Comparison of ENCODE assay signal across 8 cellular contexts in the genomic region with DNA sequence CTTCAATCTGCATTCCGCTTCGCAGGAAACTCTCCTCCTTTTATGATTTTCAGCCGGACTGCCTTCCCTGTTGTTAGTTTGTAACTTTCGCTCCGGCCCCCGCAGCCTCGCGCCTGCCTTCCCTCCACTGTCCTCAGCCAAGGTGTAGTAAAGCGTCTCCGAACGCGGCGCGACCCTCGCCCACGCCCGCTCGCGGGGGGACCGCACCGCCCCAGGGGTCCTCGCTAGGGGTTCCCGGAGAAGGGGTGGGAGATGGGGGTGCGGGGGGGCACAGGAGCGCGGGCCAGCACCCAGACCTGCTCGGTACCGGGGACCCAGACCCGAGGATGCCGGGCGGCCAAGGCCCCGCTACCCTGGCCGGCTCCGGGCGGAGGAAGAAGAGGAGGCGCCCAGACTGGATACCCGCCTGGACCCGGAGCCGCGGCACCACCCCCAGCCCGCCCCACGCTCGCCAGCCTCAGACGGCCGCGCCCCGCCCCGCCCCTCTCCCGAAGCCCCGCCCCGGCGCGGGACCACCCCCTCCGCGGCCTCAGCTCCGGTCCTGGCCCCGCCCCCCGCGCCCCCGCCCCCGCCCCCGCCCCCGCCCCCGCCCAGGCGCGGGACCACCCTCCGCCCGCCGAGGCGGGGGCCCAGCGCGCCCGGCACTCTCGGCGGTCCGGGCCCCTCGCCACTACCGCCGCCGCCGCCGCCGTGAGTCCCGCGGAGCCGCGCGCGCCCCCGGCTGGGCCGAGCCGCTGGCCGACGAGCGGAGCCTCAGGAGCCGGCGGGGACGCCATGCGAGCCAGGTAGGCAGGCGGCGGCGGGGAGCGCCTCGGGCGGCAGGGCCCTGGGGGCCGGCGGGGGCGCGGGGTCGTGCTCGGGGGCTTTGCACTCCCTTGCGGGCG. TPM values are rescaled to one million over a fixed set of nuclear protein-coding genes. Genes with fewer than 3 reads are reported as not detected.
DNase-seq lines count a peak whose midpoint lies in the region; ATAC-seq and TF ChIP-seq lines count a peak whose summit lies in the region.

A gene with protein sequence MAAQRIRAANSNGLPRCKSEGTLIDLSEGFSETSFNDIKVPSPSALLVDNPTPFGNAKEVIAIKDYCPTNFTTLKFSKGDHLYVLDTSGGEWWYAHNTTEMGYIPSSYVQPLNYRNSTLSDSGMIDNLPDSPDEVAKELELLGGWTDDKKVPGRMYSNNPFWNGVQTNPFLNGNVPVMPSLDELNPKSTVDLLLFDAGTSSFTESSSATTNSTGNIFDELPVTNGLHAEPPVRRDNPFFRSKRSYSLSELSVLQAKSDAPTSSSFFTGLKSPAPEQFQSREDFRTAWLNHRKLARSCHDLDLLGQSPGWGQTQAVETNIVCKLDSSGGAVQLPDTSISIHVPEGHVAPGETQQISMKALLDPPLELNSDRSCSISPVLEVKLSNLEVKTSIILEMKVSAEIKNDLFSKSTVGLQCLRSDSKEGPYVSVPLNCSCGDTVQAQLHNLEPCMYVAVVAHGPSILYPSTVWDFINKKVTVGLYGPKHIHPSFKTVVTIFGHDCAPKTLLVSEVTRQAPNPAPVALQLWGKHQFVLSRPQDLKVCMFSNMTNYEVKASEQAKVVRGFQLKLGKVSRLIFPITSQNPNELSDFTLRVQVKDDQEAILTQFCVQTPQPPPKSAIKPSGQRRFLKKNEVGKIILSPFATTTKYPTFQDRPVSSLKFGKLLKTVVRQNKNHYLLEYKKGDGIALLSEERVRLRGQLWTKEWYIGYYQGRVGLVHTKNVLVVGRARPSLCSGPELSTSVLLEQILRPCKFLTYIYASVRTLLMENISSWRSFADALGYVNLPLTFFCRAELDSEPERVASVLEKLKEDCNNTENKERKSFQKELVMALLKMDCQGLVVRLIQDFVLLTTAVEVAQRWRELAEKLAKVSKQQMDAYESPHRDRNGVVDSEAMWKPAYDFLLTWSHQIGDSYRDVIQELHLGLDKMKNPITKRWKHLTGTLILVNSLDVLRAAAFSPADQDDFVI (plus strand): TSS at position 632 of the 884 bp plus-strand sequence. CDS start 82,986 bp downstream, outside the sequence.

- peaks cover under 1% of the 10 kb centered on the region for H3K79me1 ChIP-seq in neuronal stem cell (ENCODE audit: low read depth, low read length)

- peak within 1 kb of the TSS; percentile 54 for H2AK5ac ChIP-seq in neuronal stem cell (ENCODE audit: low read depth, low read length)

- peak within 1 kb of the TSS; percentile 17 for H2BK120ac ChIP-seq in neuronal stem cell (ENCODE audit: low read depth, low read length)

- H3K23ac ChIP-seq in neuronal stem cell (ENCODE audit: low read depth, low read length, poor library complexity): peak within 1 kb of the TSS; percentile 18

- H3K27me3 ChIP-seq in neuronal stem cell (ENCODE audit: control insufficient read depth in 3 of 3, insufficient read depth in 3 of 3, low read depth in 1 of 3, low read length in 3 of 3) (no peaks in the 10 kb centered on the region), upper lobe of right lung (no peaks in the 10 kb centered on the region)

- peak within 1 kb of the TSS; percentile 74 for H3K4me3 Mint-ChIP-seq in activated naive CD8-positive, alpha-beta T cell treated with anti-CD3 and anti-CD28 coated beads, Interleukin-2, amount 50 U/mL, for 24 hours

- peak within 1 kb of the TSS; percentile 95 for H2BK15ac ChIP-seq in neuronal stem cell (ENCODE audit: low read length)

- no peak within 1 kb of the TSS for H3K27ac Mint-ChIP-seq in activated naive CD8-positive, alpha-beta T cell treated with anti-CD3 and anti-CD28 coated beads, Interleukin-2, amount 50 U/mL, for 24 hours

- peak within 1 kb of the TSS; percentile 93 for H3K4me2 ChIP-seq in neuronal stem cell (ENCODE audit: insufficient read depth, low read length, poor library complexity, severe bottlenecking)

- no peak within 1 kb of the TSS for H4K91ac ChIP-seq in neuronal stem cell (ENCODE audit: low read depth, low read length, poor library complexity)

- peaks cover 0 to 23% of the 10 kb centered on the region in 2 donors for H3K9me3 ChIP-seq in neuronal stem cell (replicated peaks in 1 of 2; ENCODE audit: control insufficient read depth in 2 of 2, insufficient read depth in 1 of 2, low read depth in 1 of 2, low read length in 2 of 2)
- H3K9me3 ChIP-seq in upper lobe of right lung: no peaks in the 10 kb centered on the region

- H3K9ac ChIP-seq in neuronal stem cell (ENCODE audit: low read depth, low read length, poor library complexity): peak within 1 kb of the TSS; percentile 91

- H3K4me1 Mint-ChIP-seq in activated naive CD8-positive, alpha-beta T cell treated with anti-CD3 and anti-CD28 coated beads, Interleukin-2, amount 50 U/mL, for 24 hours: peaks cover 11% of the 10 kb centered on the region

- peak; percentile 64 for ATAC-seq in activated naive CD8-positive, alpha-beta T cell treated with anti-CD3 and anti-CD28 coated beads, Interleukin-2, amount 50 U/mL, for 24 hours
- ATAC-seq in upper lobe of right lung: peak; percentile 94
- no peak for ATAC-seq in GM21529 (IDR thresholded peaks at IDR 0.05; ENCODE audit: unreplicated experiment)

- intact Hi-C loops in head of caudate nucleus (cut with DNase I): loop anchor here (5.0 kb wide), 3 partner anchors 39 to 101 kb away; no protein-coding TSS in a partner anchor
- intact Hi-C loops in upper lobe of right lung (cut with DNase I): no loop called here

- H3K4me3 ChIP-seq in neuronal stem cell (ENCODE audit: low read length in 2 of 2): peak within 1 kb of the TSS; percentile 78 to 94
- H3K4me3 ChIP-seq in upper lobe of right lung: peak within 1 kb of the TSS; percentile 76

- peaks cover 65% of the 10 kb centered on the region for H3K27me3 Mint-ChIP-seq in activated naive CD8-positive, alpha-beta T cell treated with anti-CD3 and anti-CD28 coated beads, Interleukin-2, amount 50 U/mL, for 24 hours

- H3K18ac ChIP-seq in neuronal stem cell (ENCODE audit: low read length): peak within 1 kb of the TSS; percentile 95

- H2BK5ac ChIP-seq in neuronal stem cell (ENCODE audit: low read length): peak within 1 kb of the TSS; percentile 73

- no peak within 1 kb of the TSS for H3K4ac ChIP-seq in neuronal stem cell (ENCODE audit: low read length)

- H3K27ac ChIP-seq in neuronal stem cell (replicated peaks; ENCODE audit: low read length): no peak within 1 kb of the TSS
- peak within 1 kb of the TSS; percentile 75 for H3K27ac ChIP-seq in upper lobe of right lung

- H3K36me3 ChIP-seq in neuronal stem cell (replicated peaks in 1 of 2; ENCODE audit: control insufficient read depth in 2 of 2, insufficient read depth in 2 of 2, low read length in 2 of 2): peaks cover 0 to 19% of the 10 kb centered on the region in 2 donors
- H3K36me3 ChIP-seq in upper lobe of right lung: no peaks in the 10 kb centered on the region

- H4K8ac ChIP-seq in neuronal stem cell (ENCODE audit: low read depth, low read length): no peak within 1 kb of the TSS

- peak within 1 kb of the TSS; percentile 90 for H2AFZ ChIP-seq in neuronal stem cell (ENCODE audit: low read length)

- no CpG with 5 or more reads among the region's 113 CpGs for WGBS in neuronal stem cell (ENCODE audit: extremely low coverage in 2 of 2, insufficient read length in 2 of 2, insufficient replicate concordance in 1 of 2), 2 donors

- H3K36me3 Mint-ChIP-seq in activated naive CD8-positive, alpha-beta T cell treated with anti-CD3 and anti-CD28 coated beads, Interleukin-2, amount 50 U/mL, for 24 hours (ENCODE audit: low read depth): no peaks in the 10 kb centered on the region

- H3K14ac ChIP-seq in neuronal stem cell (ENCODE audit: low read length): peak within 1 kb of the TSS; percentile 74

- H3K9me3 Mint-ChIP-seq in activated naive CD8-positive, alpha-beta T cell treated with anti-CD3 and anti-CD28 coated beads, Interleukin-2, amount 50 U/mL, for 24 hours: no peaks in the 10 kb centered on the region

- DNase-seq in DMS 273 (lab: John Stamatoyannopoulos, UW; ENCODE audit: unreplicated experiment) (peak; percentile 87), DMS 273 treated with DMSO at 0.1 percent for 48 hours (lab: John Stamatoyannopoulos, UW) (no peak), NCI-H69 (lab: John Stamatoyannopoulos, UW) (peak; percentile 82), head of caudate nucleus (peak; percentile 55 to 95 (median 89)), neuronal stem cell (ENCODE audit: low spot score) (peak; percentile 79), upper lobe of right lung (peak; percentile 91)
- DNase-seq in activated naive CD8-positive, alpha-beta T cell treated with anti-CD3 and anti-CD28 coated beads, Interleukin-2, amount 50 U/mL, for 24 hours: peak; percentile 54

- H3K4me1 ChIP-seq in neuronal stem cell (ENCODE audit: control insufficient read depth in 2 of 2, insufficient read depth in 1 of 2, low read depth in 1 of 2, low read length in 2 of 2): peaks cover 29 to 35% of the 10 kb centered on the region in 2 donors
- peaks cover 24% of the 10 kb centered on the region for H3K4me1 ChIP-seq in upper lobe of right lung

- no peak within 1 kb of the TSS for H2BK12ac ChIP-seq in neuronal stem cell (ENCODE audit: low read length)

- TF ChIP-seq CTCF in upper lobe of right lung (IDR thresholded peaks at IDR 0.05): no peak

RNA-seq across cellular contexts. Expression of the gene that starts here (rescaled TPM):
- polyA plus RNA-seq in neuronal stem cell (2013, experiment 1 of 2): 29.1 TPM
- polyA plus RNA-seq in neuronal stem cell (2013, experiment 2 of 2): 29.4 TPM
- total RNA-seq in upper lobe of right lung: 29.6 TPM
